20 cellular contexts compared by ENCODE assay signal in the genomic region with DNA sequence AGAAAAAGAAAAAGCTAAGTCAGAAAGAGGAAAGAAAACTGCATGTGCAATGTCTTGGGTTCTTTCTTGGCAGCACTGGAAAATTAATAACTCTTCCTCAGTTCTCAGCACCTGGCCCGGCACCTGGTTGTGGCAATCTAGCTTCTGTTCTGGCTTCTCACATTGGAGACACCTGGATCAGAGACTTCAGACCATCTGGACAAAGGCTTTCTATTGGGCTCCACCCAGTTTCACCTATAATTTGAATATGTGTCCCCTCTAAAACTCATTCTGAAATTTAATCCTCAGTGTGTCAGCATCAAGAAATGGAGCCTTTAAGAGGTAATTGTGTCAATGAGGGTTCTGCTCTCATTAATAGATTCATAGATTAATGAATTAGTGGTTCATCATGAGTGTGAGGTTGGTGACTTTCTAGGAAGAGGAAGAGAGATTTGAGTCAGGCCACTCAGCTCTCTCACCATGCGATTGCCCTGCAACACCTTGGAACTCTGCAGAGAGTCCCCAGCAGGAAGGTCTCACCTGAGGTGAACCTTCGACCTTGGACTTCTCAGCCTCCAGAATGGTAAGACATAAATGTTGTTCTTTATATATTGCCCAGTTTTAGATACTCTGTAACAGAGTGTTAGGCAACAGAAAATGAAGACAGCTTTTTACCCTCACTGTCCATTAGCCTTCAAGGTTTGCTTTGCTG.
"Had no signal": no experiment of that assay in that cellular context is flagged by ENCODE, and none has a peak within 500 bp of the region (broad histone marks: within the 10 kb centered on the region; RNA-seq: fewer than 3 reads in every experiment).

No MANE protein-coding gene starts in this region.

- DNase-seq: activated CD4-positive, alpha-beta T cell treated with anti-CD3 and anti-CD28 coated beads, Interleukin-2, amount 50 U/mL, for 1 hour; activated effector memory CD4-positive, alpha-beta T cell treated with anti-CD3 and anti-CD28 coated beads, Interleukin-2, amount 50 U/mL, for 16 hours; activated T-cell treated with anti-CD3 and anti-CD28 coated beads, Interleukin-2, amount 50 U/mL, for 72 hours; adrenal gland; cerebellar nuclear complex; effector CD4-positive, alpha-beta T cell; gastrocnemius medialis; head of caudate nucleus; kidney glomerular epithelial cell; left ventricle myocardium inferior; occipital lobe; stimulated activated CD4-positive, alpha-beta T cell treated with anti-CD3 and anti-CD28 coated beads, Interleukin-12 subunit alpha, Interleukin-12 subunit beta, amount 100 ng/mL, for 4 hours; stimulated activated CD4-positive, alpha-beta T cell treated with anti-CD3 and anti-CD28 coated beads, Interleukin-1b, Interleukin-23, amount 100 ng/mL, for 48 hours; stimulated activated CD8-positive, alpha-beta memory T cell treated with anti-CD3 and anti-CD28 coated beads, Interleukin-4, amount 100 ng/mL, for 48 hours; stimulated activated naive CD4-positive, alpha-beta T cell; upper lobe of right lung had no signal

- ATAC-seq: activated CD4-positive, CD25-positive, alpha-beta regulatory T cell treated with anti-CD3 and anti-CD28 coated beads, Interleukin-2, amount 50 U/mL, for 24 hours; activated T-cell treated with anti-CD3 and anti-CD28 coated beads, Interleukin-2, amount 50 U/mL, for 72 hours; esophagus mucosa; gastrocnemius medialis; upper lobe of right lung had no signal

- FAIRE-seq: astrocyte had no signal

- H3K27me3 ChIP-seq: adrenal gland, breast epithelium, gastrocnemius medialis, upper lobe of right lung had no signal

- H3K27ac ChIP-seq: adrenal gland, breast epithelium, gastrocnemius medialis, left ventricle myocardium inferior, upper lobe of right lung had no signal

- H3K4me3 ChIP-seq: adrenal gland, breast epithelium, gastrocnemius medialis, left ventricle myocardium inferior, upper lobe of right lung had no signal

- H3K4me1 ChIP-seq: adrenal gland, breast epithelium, gastrocnemius medialis, left ventricle myocardium inferior, upper lobe of right lung had no signal

- H3K9me3 ChIP-seq: adrenal gland, breast epithelium, gastrocnemius medialis, left ventricle myocardium inferior, upper lobe of right lung had no signal

- H3K36me3 ChIP-seq: breast epithelium, gastrocnemius medialis, left ventricle myocardium inferior, upper lobe of right lung had no signal
